ENCODE assay signal across 1 cellular context in genomic region chr13:29859971-29860370, GRCh38.
TF ChIP-seq lines count a peak whose summit lies in the region.

No MANE protein-coding gene starts in this region.

TF ChIP-seq in WTC11, 78 proteins besides CTCF, POLR2A, EP300 and RAD21 (continued from another document):
- TF ChIP-seq HMGXB4 (CRISPR knock-in tag; IDR thresholded peaks at IDR 0.05) (no peak), MLX (CRISPR knock-in tag; IDR thresholded peaks at IDR 0.05) (no peak), CREM (CRISPR knock-in tag; IDR thresholded peaks at IDR 0.05) (no peak), ATF1 (CRISPR knock-in tag; IDR thresholded peaks at IDR 0.05) (no peak), NR2C2 (CRISPR knock-in tag; IDR thresholded peaks at IDR 0.05) (no peak), ERG (CRISPR knock-in tag; IDR thresholded peaks at IDR 0.05) (no peak), ZNF396 (CRISPR knock-in tag; IDR thresholded peaks at IDR 0.05; ENCODE audit: borderline replicate concordance) (no peak), ATF3 (CRISPR knock-in tag; conservative IDR thresholded peaks at IDR 0.05) (no peak), E2F5 (CRISPR knock-in tag; IDR thresholded peaks at IDR 0.05) (no peak), IRF1 (CRISPR knock-in tag; IDR thresholded peaks at IDR 0.05) (no peak)
TF ChIP-seq in WTC11: peak in this region for 0.
